Comparison of ENCODE assay signal across 9 cellular contexts in genomic region chr7:156999611-157000046, GRCh38. TPM values are rescaled to one million over a fixed set of nuclear protein-coding genes. Genes with fewer than 3 reads are reported as not detected.
A peak's percentile ranks its signal among the peaks of the same experiment; 100 is the strongest.
DNase-seq lines count a peak whose midpoint lies in the region; ATAC-seq, FAIRE-seq and TF ChIP-seq lines count a peak whose summit lies in the region.
"Had no signal": no experiment of that assay in that cellular context is flagged by ENCODE, and none has a peak within 500 bp of the region (broad histone marks: within the 10 kb centered on the region; RNA-seq: fewer than 3 reads in every experiment).

No MANE protein-coding gene starts in this region.

- peaks cover 6 to 35% of the 10 kb centered on the region in 2 donors for H3K4me1 ChIP-seq in left lung
- peaks cover 1% of the 10 kb centered on the region for H3K4me1 ChIP-seq in urinary bladder (ENCODE audit: insufficient read depth)

- no peak for TF ChIP-seq CTCF in left lung (IDR thresholded peaks at IDR 0.05)

- POLR2A ChIA-PET in activated CD8-positive, alpha-beta T cell treated with anti-CD3 and anti-CD28 coated beads, Interleukin-2, amount 10 ng/mL, durations not matched to agents 7 days and 5 days (lab: Charles Lee), result no interaction called here

- peaks cover 43% of the 10 kb centered on the region for H3K27me3 Mint-ChIP-seq in activated naive CD8-positive, alpha-beta T cell
- peaks cover 74% of the 10 kb centered on the region for H3K27me3 Mint-ChIP-seq in activated naive CD8-positive, alpha-beta T cell treated with anti-CD3 and anti-CD28 coated beads, Interleukin-2, amount 50 U/mL, for 24 hours
- peaks cover 77% of the 10 kb centered on the region for H3K27me3 Mint-ChIP-seq in activated CD8-positive, alpha-beta T cell treated with anti-CD3 and anti-CD28 coated beads, Interleukin-2, amount 10 ng/mL, durations not matched to agents 7 days and 5 days (ENCODE audit: low read depth)

- FAIRE-seq in urothelium cell line (lab: Jason Lieb, UNC), result no peak

- H3K4me1 Mint-ChIP-seq in activated naive CD8-positive, alpha-beta T cell (ENCODE audit: low read depth), result peaks cover 30% of the 10 kb centered on the region
- H3K4me1 Mint-ChIP-seq in activated naive CD8-positive, alpha-beta T cell treated with anti-CD3 and anti-CD28 coated beads, Interleukin-2, amount 50 U/mL, for 24 hours, result peaks cover 18% of the 10 kb centered on the region
- peaks cover 17% of the 10 kb centered on the region for H3K4me1 Mint-ChIP-seq in activated CD8-positive, alpha-beta T cell treated with anti-CD3 and anti-CD28 coated beads, Interleukin-2, amount 10 ng/mL, durations not matched to agents 7 days and 5 days (ENCODE audit: low read depth)

- H3K9me3 ChIP-seq in left lung, result no peaks in the 10 kb centered on the region

- intact Hi-C loops in left lung (cut with DNase I), result no loop called here

- H3K4me3 ChIP-seq in left lung (peak overlapping the region; percentile 19 to 45), urinary bladder (ENCODE audit: low read depth, low read length) (peak overlapping the region; percentile 59)

- DNase-seq in activated naive CD8-positive, alpha-beta T cell treated with anti-CD3 and anti-CD28 coated beads, Interleukin-2, amount 50 U/mL, for 24 hours, result no peak
- no peak for DNase-seq in activated CD8-positive, alpha-beta T cell treated with anti-CD3 and anti-CD28 coated beads, Interleukin-2, amount 10 ng/mL, durations not matched to agents 7 days and 5 days
- peak in 1 of 2 donors; percentile 83 for DNase-seq in left lung
- DNase-seq in urothelium cell line (ENCODE audit: low spot score), result no peak
- no peak for DNase-seq in T1000 (lab: John Stamatoyannopoulos, UW)
- DNase-seq in central memory CD4-positive, alpha-beta T cell, result no peak

- no peak for ATAC-seq in activated naive CD8-positive, alpha-beta T cell treated with anti-CD3 and anti-CD28 coated beads, Interleukin-2, amount 50 U/mL, for 24 hours
- peak; percentile 52 for ATAC-seq in activated CD8-positive, alpha-beta T cell treated with anti-CD3 and anti-CD28 coated beads, Interleukin-2, amount 10 ng/mL, durations not matched to agents 7 days and 5 days
- peak; percentile 51 for ATAC-seq in left lung

- H3K27me3 ChIP-seq in left lung, result peaks cover 58 to 99% of the 10 kb centered on the region in 2 donors

- peak overlapping the region; percentile 70 for H3K4me3 Mint-ChIP-seq in activated naive CD8-positive, alpha-beta T cell
- no peak overlapping the region for H3K4me3 Mint-ChIP-seq in activated naive CD8-positive, alpha-beta T cell treated with anti-CD3 and anti-CD28 coated beads, Interleukin-2, amount 50 U/mL, for 24 hours
- H3K4me3 Mint-ChIP-seq in activated CD8-positive, alpha-beta T cell treated with anti-CD3 and anti-CD28 coated beads, Interleukin-2, amount 10 ng/mL, durations not matched to agents 7 days and 5 days, result no peak overlapping the region

- H3K9me3 Mint-ChIP-seq in activated naive CD8-positive, alpha-beta T cell (ENCODE audit: low read depth), result no peaks in the 10 kb centered on the region
- H3K9me3 Mint-ChIP-seq in activated naive CD8-positive, alpha-beta T cell treated with anti-CD3 and anti-CD28 coated beads, Interleukin-2, amount 50 U/mL, for 24 hours, result no peaks in the 10 kb centered on the region
- no peaks in the 10 kb centered on the region for H3K9me3 Mint-ChIP-seq in activated CD8-positive, alpha-beta T cell treated with anti-CD3 and anti-CD28 coated beads, Interleukin-2, amount 10 ng/mL, durations not matched to agents 7 days and 5 days (ENCODE audit: insufficient read depth)

- 2% methylated on average over 56 of the region's 56 CpGs for WGBS in urinary bladder

- H3K27ac Mint-ChIP-seq in activated naive CD8-positive, alpha-beta T cell, result no peak overlapping the region
- H3K27ac Mint-ChIP-seq in activated naive CD8-positive, alpha-beta T cell treated with anti-CD3 and anti-CD28 coated beads, Interleukin-2, amount 50 U/mL, for 24 hours, result no peak overlapping the region
- H3K27ac Mint-ChIP-seq in activated CD8-positive, alpha-beta T cell treated with anti-CD3 and anti-CD28 coated beads, Interleukin-2, amount 10 ng/mL, durations not matched to agents 7 days and 5 days, result no peak overlapping the region

- H3K27ac ChIP-seq in left lung, result no peak overlapping the region
- H3K27ac ChIP-seq in urinary bladder (ENCODE audit: low read depth), result no peak overlapping the region

- CTCF ChIA-PET in activated CD8-positive, alpha-beta T cell treated with anti-CD3 and anti-CD28 coated beads, Interleukin-2, amount 10 ng/mL, durations not matched to agents 7 days and 5 days (lab: Charles Lee), result no interaction called here

- H3K36me3 Mint-ChIP-seq in activated naive CD8-positive, alpha-beta T cell, result peaks cover 2% of the 10 kb centered on the region
- no peaks in the 10 kb centered on the region for H3K36me3 Mint-ChIP-seq in activated naive CD8-positive, alpha-beta T cell treated with anti-CD3 and anti-CD28 coated beads, Interleukin-2, amount 50 U/mL, for 24 hours (ENCODE audit: low read depth)
- H3K36me3 Mint-ChIP-seq in activated CD8-positive, alpha-beta T cell treated with anti-CD3 and anti-CD28 coated beads, Interleukin-2, amount 10 ng/mL, durations not matched to agents 7 days and 5 days (ENCODE audit: low read depth), result peaks cover 2% of the 10 kb centered on the region

- H3K36me3 ChIP-seq in left lung, result no peaks in the 10 kb centered on the region
- H3K36me3 ChIP-seq in urinary bladder (ENCODE audit: insufficient read depth), result no peaks in the 10 kb centered on the region

RNA-seq across cellular contexts. Expression of gene MNX1, which starts 10.8 kb away (rescaled TPM):
- not detected for total RNA-seq in activated CD8-positive, alpha-beta T cell treated with anti-CD3 and anti-CD28 coated beads, Interleukin-2, amount 10 ng/mL, durations not matched to agents 7 days and 5 days
- total RNA-seq in left lung (under 1 TPM in 1 of 2 donors, not detected in 1; 0.26 TPM), urinary bladder (not detected)
- not detected for polyA plus RNA-seq in urinary bladder
- total RNA-seq: activated CD8-positive, alpha-beta memory T cell treated with anti-CD3 and anti-CD28 coated beads for 36 hours had no signal

RNA-seq across cellular contexts. Expression of gene NOM1, which starts 50.1 kb away (rescaled TPM):
- total RNA-seq in activated CD8-positive, alpha-beta T cell treated with anti-CD3 and anti-CD28 coated beads, Interleukin-2, amount 10 ng/mL, durations not matched to agents 7 days and 5 days, result 10 to 100 TPM; 28.1 to 28.8 TPM
- total RNA-seq in left lung, result 10 to 100 TPM; 14.3 to 26.0 TPM
- total RNA-seq in urinary bladder, result 24.7 TPM
- polyA plus RNA-seq in urinary bladder, result 9.2 TPM
